ENCODE assay signal across 9 cellular contexts in the genomic region with DNA sequence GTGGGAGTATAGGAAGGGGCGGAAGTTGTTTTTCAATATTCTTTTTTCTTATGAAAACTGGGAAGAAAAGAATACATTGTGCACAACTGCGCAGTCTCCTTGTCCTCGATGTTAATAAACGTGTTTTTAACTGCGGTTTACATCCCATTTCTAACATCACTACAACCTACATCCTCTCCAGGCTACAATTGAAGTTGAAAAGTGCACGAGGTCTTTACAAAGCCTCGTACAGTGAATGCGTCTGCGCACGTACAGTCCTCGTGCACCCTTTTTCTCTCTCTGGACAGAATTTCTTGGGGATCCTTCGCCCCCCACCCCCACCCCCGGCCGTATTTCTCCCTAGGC.
DNase-seq lines count a peak whose midpoint lies in the region; ATAC-seq and TF ChIP-seq lines count a peak whose summit lies in the region.
"Had no signal": no experiment of that assay in that cellular context is flagged by ENCODE, and none has a peak within 500 bp of the region (broad histone marks: within the 10 kb centered on the region; RNA-seq: fewer than 3 reads in every experiment).

No MANE protein-coding gene starts in this region.

- H3K4me3 Mint-ChIP-seq in activated naive CD4-positive, alpha-beta T cell treated with anti-CD3 and anti-CD28 coated beads, Interleukin-2, amount 10 ng/mL, durations not matched to agents 7 days and 5 days: peak overlapping the region; percentile 59

- no peak overlapping the region for H3K9ac ChIP-seq in mammary epithelial cell (ENCODE audit: insufficient read depth, low read length)

- H3K4me1 Mint-ChIP-seq in activated naive CD4-positive, alpha-beta T cell treated with anti-CD3 and anti-CD28 coated beads, Interleukin-2, amount 10 ng/mL, durations not matched to agents 7 days and 5 days: peaks cover 19% of the 10 kb centered on the region

- CTCF ChIA-PET in activated naive CD4-positive, alpha-beta T cell treated with anti-CD3 and anti-CD28 coated beads, Interleukin-2, amount 10 ng/mL, durations not matched to agents 7 days and 5 days (lab: Charles Lee): interaction anchor here (0.6 to 1.4 kb wide), 6 partner anchors 9 to 427 kb away, joined by 3 to 7 read pairs (median 4); no protein-coding TSS in a partner anchor
- CTCF ChIA-PET in mammary epithelial cell (lab: Charles Lee; ENCODE audit: low non-redundant PET): interaction anchor here (0.7 kb wide), 1 partner anchor 8 kb away, joined by 16 read pairs; no protein-coding TSS in a partner anchor

- H3K27me3 ChIP-seq in mammary epithelial cell (ENCODE audit: insufficient read depth, low read length) (peaks cover 3% of the 10 kb centered on the region), tibial artery (peaks cover 0 to 7% of the 10 kb centered on the region in 2 donors)

- no peak for TF ChIP-seq CTCF in mammary epithelial cell (conservative IDR thresholded peaks at IDR 0.05 in 1 of 2, IDR thresholded peaks at IDR 0.05 in 1 of 2; ENCODE audit: extremely low read depth in 1 of 2, insufficient read depth in 1 of 2, low read depth in 1 of 2, low read length in 2 of 2)
- no peak for TF ChIP-seq CTCF in mucosa of descending colon (IDR thresholded peaks at IDR 0.05)
- TF ChIP-seq CTCF in tibial artery (IDR thresholded peaks at IDR 0.05): no peak

- H3K4me3 ChIP-seq in mammary epithelial cell (replicated peaks in 1 of 3; ENCODE audit: insufficient read depth in 1 of 3, low read depth in 2 of 3, low read length in 3 of 3): peak overlapping the region in 1 of 3 experiments; percentile 11
- H3K4me3 ChIP-seq in mucosa of descending colon: no peak overlapping the region
- peak overlapping the region; percentile 39 to 52 for H3K4me3 ChIP-seq in tibial artery

- H3K4me1 ChIP-seq in mammary epithelial cell (ENCODE audit: insufficient read depth, low read length): peaks cover 5% of the 10 kb centered on the region
- H3K4me1 ChIP-seq in mucosa of descending colon (ENCODE audit: low read depth): peaks cover 12% of the 10 kb centered on the region
- peaks cover 0 to 13% (median 7%) of the 10 kb centered on the region in 4 donors for H3K4me1 ChIP-seq in tibial artery

- H3K27me3 Mint-ChIP-seq in activated naive CD4-positive, alpha-beta T cell treated with anti-CD3 and anti-CD28 coated beads, Interleukin-2, amount 10 ng/mL, durations not matched to agents 7 days and 5 days: peaks cover 55% of the 10 kb centered on the region

- no peak overlapping the region for H3K27ac Mint-ChIP-seq in activated naive CD4-positive, alpha-beta T cell treated with anti-CD3 and anti-CD28 coated beads, Interleukin-2, amount 10 ng/mL, durations not matched to agents 7 days and 5 days

- 13% methylated on average over 12 of the region's 14 CpGs for WGBS in mammary epithelial cell (ENCODE audit: low coverage, missing lambda C conversion rate)

- ATAC-seq in mucosa of descending colon: peak; percentile 30

- intact Hi-C loops in mammary epithelial cell (cut with micrococcal nuclease) (no loop called here), mucosa of descending colon (cut with DNase I, micrococcal nuclease) (no loop called here), tibial artery (cut with DNase I; ENCODE audit: low total_unique reads) (no loop called here)

- peak overlapping the region; percentile 89 for H2AFZ ChIP-seq in mammary epithelial cell (ENCODE audit: low read depth, low read length)

- DNase-seq in activated naive CD4-positive, alpha-beta T cell treated with anti-CD3 and anti-CD28 coated beads, Interleukin-2, amount 10 ng/mL, durations not matched to agents 7 days and 5 days: no peak
- DNase-seq in activated naive CD4-positive, alpha-beta T cell treated with Interleukin-2 at 50 U/mL for 16 hours: no peak
- DNase-seq in mammary epithelial cell: no peak
- DNase-seq in mucosa of descending colon: no peak
- no peak for DNase-seq in tibial artery
- no peak for DNase-seq in COLO668 (lab: John Stamatoyannopoulos, UW; ENCODE audit: unreplicated experiment)
- DNase-seq in AG08395 (ENCODE audit: low spot score): no peak
- DNase-seq in NCI-H2029 (lab: John Stamatoyannopoulos, UW): no peak

- H3K36me3 Mint-ChIP-seq in activated naive CD4-positive, alpha-beta T cell treated with anti-CD3 and anti-CD28 coated beads, Interleukin-2, amount 10 ng/mL, durations not matched to agents 7 days and 5 days: no peaks in the 10 kb centered on the region

- H3K27ac ChIP-seq in mammary epithelial cell (ENCODE audit: insufficient read depth, low read depth, low read length) (no peak overlapping the region), tibial artery (no peak overlapping the region)
- H3K27ac ChIP-seq: C4-2B had no signal

- H3K9me3 Mint-ChIP-seq in activated naive CD4-positive, alpha-beta T cell treated with anti-CD3 and anti-CD28 coated beads, Interleukin-2, amount 10 ng/mL, durations not matched to agents 7 days and 5 days: peaks cover 4% of the 10 kb centered on the region

- H3K36me3 ChIP-seq in mammary epithelial cell (ENCODE audit: insufficient read depth, low read length) (no peaks in the 10 kb centered on the region), mucosa of descending colon (ENCODE audit: low read depth) (no peaks in the 10 kb centered on the region), tibial artery (no peaks in the 10 kb centered on the region)

- H3K79me2 ChIP-seq in mammary epithelial cell (ENCODE audit: insufficient read depth, low read length): no peaks in the 10 kb centered on the region

- no TSS peak for BruUV-seq in mammary epithelial cell (replicated peaks; lab: Mats Ljungman, UMichigan)

- peak overlapping the region; percentile 80 for H3K4me2 ChIP-seq in mammary epithelial cell (ENCODE audit: insufficient read depth, low read depth, low read length)

- in situ Hi-C loops in mammary epithelial cell (cut with MboI; ENCODE audit: low sequenced_read_pairs in 2 of 2): no loop called here

- H3K9me3 ChIP-seq in mammary epithelial cell (replicated peaks; ENCODE audit: insufficient read depth, low read length) (no peaks in the 10 kb centered on the region), mucosa of descending colon (no peaks in the 10 kb centered on the region), tibial artery (no peaks in the 10 kb centered on the region)

- no peaks in the 10 kb centered on the region for H4K20me1 ChIP-seq in mammary epithelial cell (ENCODE audit: insufficient read depth, low read length)

- dilution Hi-C loops in mammary epithelial cell (cut with HindIII; ENCODE audit: low sequenced_read_pairs): no loop called here
